In genomic region chr2:33426666-33427231, GRCh38 we compare ENCODE assay signal across 1 cellular context.
TF ChIP-seq lines count a peak whose summit lies in the region.

No MANE protein-coding gene starts in this region.

TF ChIP-seq in K562, 482 proteins besides CTCF, POLR2A, EP300 and RAD21:
- TF ChIP-seq L3MBTL2 (IDR thresholded peaks at IDR 0.05) (peak; percentile 51; the same call in 1 of the 2 replicates), ATF3 (IDR thresholded peaks at IDR 0.05) (no peak), ATF3 (CRISPR knock-in tag; conservative IDR thresholded peaks at IDR 0.05) (no peak), TAL1 (IDR thresholded peaks at IDR 0.05) (no peak), SREBF2 (CRISPR knock-in tag; IDR thresholded peaks at IDR 0.05) (no peak), ZHX1 (conservative IDR thresholded peaks at IDR 0.05; ENCODE audit: low read length) (no peak), STAT5B (CRISPR knock-in tag; IDR thresholded peaks at IDR 0.05) (no peak), CREB1 (IDR thresholded peaks at IDR 0.05) (no peak), CREB1 (CRISPR knock-in tag; IDR thresholded peaks at IDR 0.05) (no peak), ZNF3 (CRISPR knock-in tag; IDR thresholded peaks at IDR 0.05) (no peak), TAF9B (IDR thresholded peaks at IDR 0.05; ENCODE audit: partially characterized antibody) (no peak), USF2 (CRISPR knock-in tag; IDR thresholded peaks at IDR 0.05) (0 out of 2 replicates have a peak, but pooled peaks have one; percentile 27), ZBTB26 (CRISPR knock-in tag; IDR thresholded peaks at IDR 0.05) (no peak), NFIC (IDR thresholded peaks at IDR 0.05) (peak; percentile 66), PTTG1 (tag; IDR thresholded peaks at IDR 0.05; ENCODE audit: low read depth) (no peak), ZFP1 (CRISPR knock-in tag; IDR thresholded peaks at IDR 0.05) (no peak)
TF ChIP-seq in K562: peak in this region for 3.
